Comparison of ENCODE assay signal across 2 cellular contexts in genomic region chr15:49047456-49047855, GRCh38.
TF ChIP-seq lines count a peak whose summit lies in the region.

No MANE protein-coding gene starts in this region.

TF ChIP-seq in IMR-90, 13 proteins besides CTCF, POLR2A, EP300 and RAD21:
- no peak for TF ChIP-seq MAFK (IDR thresholded peaks at IDR 0.05; ENCODE audit: low read depth, low read length)
- TF ChIP-seq CEBPB (IDR thresholded peaks at IDR 0.05; ENCODE audit: low read depth, low read length): no peak
- no peak for TF ChIP-seq ELK1 (IDR thresholded peaks at IDR 0.05; ENCODE audit: borderline replicate concordance, low read depth, low read length)
- peak; percentile 42; the same call in 1 of the 2 replicates for TF ChIP-seq NFE2L2 (IDR thresholded peaks at IDR 0.05; ENCODE audit: low read depth, low read length)
- no peak for TF ChIP-seq CHD1 (IDR thresholded peaks at IDR 0.05; ENCODE audit: low read depth, low read length)

TF ChIP-seq in K562, 482 proteins besides CTCF, POLR2A, EP300 and RAD21:
- TF ChIP-seq NFE2L1 (tag; IDR thresholded peaks at IDR 0.05; ENCODE audit: borderline replicate concordance, low read depth) (peak; percentile 48; the same call in 1 of the 2 replicates), MAFK (IDR thresholded peaks at IDR 0.05; ENCODE audit: low read length) (peak; percentile 22; the same call in 1 of the 2 replicates), ZNF830 (CRISPR knock-in tag; IDR thresholded peaks at IDR 0.05) (no peak), SMARCA5 (IDR thresholded peaks at IDR 0.05) (no peak), TAF15 (IDR thresholded peaks at IDR 0.05; ENCODE audit: low read depth, low read length) (no peak), TAF1 (IDR thresholded peaks at IDR 0.05; ENCODE audit: control insufficient read depth, extremely low read depth, insufficient read depth, low read length, severe bottlenecking) (no peak), DACH1 (IDR thresholded peaks at IDR 0.05; ENCODE audit: partially characterized antibody) (peak; percentile 17), STAT5B (CRISPR knock-in tag; IDR thresholded peaks at IDR 0.05) (no peak), ELF1 (tag; IDR thresholded peaks at IDR 0.05) (no peak), MAFG (tag; conservative IDR thresholded peaks at IDR 0.05) (peak; percentile 81), ZBTB26 (CRISPR knock-in tag; IDR thresholded peaks at IDR 0.05) (no peak), CBX2 (IDR thresholded peaks at IDR 0.05; ENCODE audit: insufficient read depth, low read length, poor library complexity, severe bottlenecking) (no peak), ZBED1 (IDR thresholded peaks at IDR 0.05) (no peak), NR2C2 (CRISPR knock-in tag; IDR thresholded peaks at IDR 0.05) (no peak), NR2C2 (tag; IDR thresholded peaks at IDR 0.05) (no peak), SNAPC5 (CRISPR knock-in tag; IDR thresholded peaks at IDR 0.05) (no peak), TGIF2 (CRISPR knock-in tag; IDR thresholded peaks at IDR 0.05) (no peak), CCNT2 (IDR thresholded peaks at IDR 0.05; ENCODE audit: borderline replicate concordance, extremely low read depth, insufficient read length, low read depth, low read length) (no peak), KDM2B (CRISPR knock-in tag; IDR thresholded peaks at IDR 0.05) (no peak), RERE (CRISPR knock-in tag; IDR thresholded peaks at IDR 0.05; ENCODE audit: borderline replicate concordance) (no peak), TBP (optimal IDR thresholded peaks at IDR 0.05; ENCODE audit: low read depth, low read length) (no peak), ARNT (IDR thresholded peaks at IDR 0.05) (no peak), ZNF740 (CRISPR knock-in tag; IDR thresholded peaks at IDR 0.05) (no peak), ZNF740 (tag; IDR thresholded peaks at IDR 0.05) (no peak), ZNF316 (IDR thresholded peaks at IDR 0.05) (peak; percentile 36; the same call in 1 of the 2 replicates), KDM4B (IDR thresholded peaks at IDR 0.05; ENCODE audit: borderline replicate concordance in 2 of 2, low read depth in 1 of 2) (no peak), FOSL1 (tag; conservative IDR thresholded peaks at IDR 0.05) (no peak), U2AF2 (optimal IDR thresholded peaks at IDR 0.05; ENCODE audit: low read depth, low read length) (no peak), CHD4 (IDR thresholded peaks at IDR 0.05; ENCODE audit: insufficient read depth, insufficient replicate concordance, low read depth, low read length, poor library complexity, severe bottlenecking) (no peak), ZNF282 (CRISPR knock-in tag; IDR thresholded peaks at IDR 0.05) (no peak), HDAC2 (IDR thresholded peaks at IDR 0.05) (no peak), IRF1 (CRISPR knock-in tag; IDR thresholded peaks at IDR 0.05; ENCODE audit: borderline replicate concordance) (no peak), NFE2 (IDR thresholded peaks at IDR 0.05; ENCODE audit: low read depth) (peak; percentile 67), TCF7L2 (IDR thresholded peaks at IDR 0.05; ENCODE audit: low read depth, low read length) (no peak), GABPA (tag; conservative IDR thresholded peaks at IDR 0.05; ENCODE audit: low read depth) (no peak), BCL6 (CRISPR knock-in tag; IDR thresholded peaks at IDR 0.05) (no peak), NR0B1 (IDR thresholded peaks at IDR 0.05; ENCODE audit: partially characterized antibody) (no peak), C11orf30 (IDR thresholded peaks at IDR 0.05; ENCODE audit: low read depth) (peak; percentile 58; the same call in 1 of the 2 replicates), MAFF (IDR thresholded peaks at IDR 0.05; ENCODE audit: low read length) (peak; percentile 13; the same call in 1 of the 2 replicates), SMC3 (conservative IDR thresholded peaks at IDR 0.05; ENCODE audit: insufficient read depth, low read depth, low read length) (no peak), TRIM28 (IDR thresholded peaks at IDR 0.05) (no peak), RBM22 (IDR thresholded peaks at IDR 0.05; ENCODE audit: low read depth, low read length, poor library complexity, severe bottlenecking) (no peak), CEBPZ (IDR thresholded peaks at IDR 0.05; ENCODE audit: borderline replicate concordance, low read depth, low read length) (no peak), NKRF (IDR thresholded peaks at IDR 0.05; ENCODE audit: borderline replicate concordance) (no peak)
